ENCODE assay signal across 27 cellular contexts in the genomic region with DNA sequence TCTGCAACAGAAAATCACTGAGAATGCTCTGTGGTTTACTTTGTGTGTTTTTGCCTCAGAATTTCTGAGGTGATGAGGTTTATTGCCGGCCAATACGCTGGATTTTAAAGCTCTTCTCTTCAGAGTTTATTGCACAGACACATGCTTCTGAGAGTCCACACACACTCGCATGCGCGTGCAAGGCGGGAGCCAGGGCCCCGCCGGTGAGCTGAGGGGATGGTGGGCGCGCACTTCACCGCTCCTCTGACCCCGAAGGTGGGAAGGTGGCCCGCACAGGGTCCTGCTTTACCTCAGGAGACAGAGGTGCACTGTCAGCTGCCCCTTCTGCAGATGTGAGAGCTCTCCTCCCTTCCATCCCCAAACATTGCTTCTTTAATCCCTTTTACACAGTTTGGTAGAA.
"Had no signal": no experiment of that assay in that cellular context is flagged by ENCODE, and none has a peak within 500 bp of the region (broad histone marks: within the 10 kb centered on the region; RNA-seq: fewer than 3 reads in every experiment).

No MANE protein-coding gene starts in this region.

- H3K36me3 Mint-ChIP-seq: natural killer cell; stimulated activated effector memory CD8-positive, alpha-beta T cell treated with anti-CD3 and anti-CD28 coated beads, Interleukin-12 subunit alpha, Interleukin-12 subunit beta, amount 100 ng/mL, for 72 hours; stimulated activated naive B cell treated with anti-CD40 and anti-IgM and Interleukin-4, amounts not matched to agents 10 μg/mL and 1 μg/mL and 100 μg/mL, for 72 hours had no signal

- H3K4me1 Mint-ChIP-seq: natural killer cell; stimulated activated effector memory CD8-positive, alpha-beta T cell treated with anti-CD3 and anti-CD28 coated beads, Interleukin-12 subunit alpha, Interleukin-12 subunit beta, amount 100 ng/mL, for 72 hours; stimulated activated naive B cell treated with anti-CD40 and anti-IgM and Interleukin-4, amounts not matched to agents 10 μg/mL and 1 μg/mL and 100 μg/mL, for 72 hours had no signal

- H3K79me2 ChIP-seq: parathyroid adenoma had no signal

- H3K27ac ChIP-seq: ovary, parathyroid adenoma, psoas muscle, right lobe of liver, sigmoid colon, stomach, thoracic aorta, thyroid gland, tibial nerve, upper lobe of left lung, vagina had no signal

- H3K4me3 Mint-ChIP-seq: natural killer cell; nephron; stimulated activated effector memory CD8-positive, alpha-beta T cell treated with anti-CD3 and anti-CD28 coated beads, Interleukin-12 subunit alpha, Interleukin-12 subunit beta, amount 100 ng/mL, for 72 hours; stimulated activated naive B cell treated with anti-CD40 and anti-IgM and Interleukin-4, amounts not matched to agents 10 μg/mL and 1 μg/mL and 100 μg/mL, for 72 hours; stimulated activated naive CD8-positive, alpha-beta T cell treated with anti-CD3 and anti-CD28 coated beads, Interleukin-15, Interleukin-2, amounts not matched to agents 100 ng/mL and 50 ng/mL, for 24 hours had no signal

- H3K9me3 Mint-ChIP-seq: natural killer cell; nephron; stimulated activated effector memory CD8-positive, alpha-beta T cell treated with anti-CD3 and anti-CD28 coated beads, Interleukin-12 subunit alpha, Interleukin-12 subunit beta, amount 100 ng/mL, for 72 hours; stimulated activated naive B cell treated with anti-CD40 and anti-IgM and Interleukin-4, amounts not matched to agents 10 μg/mL and 1 μg/mL and 100 μg/mL, for 72 hours; stimulated activated naive CD8-positive, alpha-beta T cell treated with anti-CD3 and anti-CD28 coated beads, Interleukin-15, Interleukin-2, amounts not matched to agents 100 ng/mL and 50 ng/mL, for 24 hours had no signal

- H3K4me1 ChIP-seq: parathyroid adenoma, psoas muscle, right lobe of liver, sigmoid colon, stomach, thyroid gland, tibial nerve, upper lobe of left lung, vagina had no signal

- H3K27me3 ChIP-seq: ovary, right lobe of liver, sigmoid colon, stomach, thyroid gland, tibial nerve, upper lobe of left lung, vagina had no signal

- H2AFZ ChIP-seq: parathyroid adenoma had no signal

- H3K9me3 ChIP-seq: ovary, psoas muscle, right lobe of liver, sigmoid colon, stomach, thoracic aorta, thyroid gland, tibial nerve, upper lobe of left lung, vagina had no signal

- ATAC-seq: natural killer cell; psoas muscle; right cardiac atrium; right lobe of liver; stimulated activated effector memory CD8-positive, alpha-beta T cell treated with anti-CD3 and anti-CD28 coated beads, Interleukin-12 subunit alpha, Interleukin-12 subunit beta, amount 100 ng/mL, for 72 hours; stimulated activated naive B cell treated with anti-CD40 and anti-IgM and Interleukin-4, amounts not matched to agents 10 μg/mL and 1 μg/mL and 100 μg/mL, for 72 hours had no signal

- H3K36me3 ChIP-seq: ovary, right lobe of liver, sigmoid colon, stomach, thoracic aorta, thyroid gland, tibial nerve, upper lobe of left lung, vagina had no signal

- H3K9ac ChIP-seq: parathyroid adenoma had no signal

- FAIRE-seq: small intestine, urothelium cell line had no signal

- H3K4me3 ChIP-seq: ovary, psoas muscle, right lobe of liver, sigmoid colon, stomach, thoracic aorta, thyroid gland, tibial nerve, upper lobe of left lung, vagina had no signal

- DNase-seq: natural killer cell; occipital lobe; ovary; posterior cingulate gyrus; psoas muscle; right cardiac atrium; right lobe of liver; sigmoid colon; small intestine; stimulated activated CD4-positive, alpha-beta T cell treated with anti-CD3 and anti-CD28 coated beads, Interleukin-15, amount 100 ng/mL, for 24 hours; stimulated activated CD4-positive, alpha-beta T cell treated with anti-CD3 and anti-CD28 coated beads, Interleukin-2, amount 100 ng/mL, for 24 hours; stimulated activated CD4-positive, alpha-beta T cell treated with anti-CD3 and anti-CD28 coated beads, Interleukin-2, amount 100 ng/mL, for 48 hours; stimulated activated CD4-positive, alpha-beta T cell treated with anti-CD3 and anti-CD28 coated beads, Interleukin-4, amount 100 ng/mL, for 24 hours; stimulated activated naive B cell treated with anti-CD40 and anti-IgM and Interleukin-4, amounts not matched to agents 10 μg/mL and 1 μg/mL and 100 μg/mL, for 72 hours; stimulated activated naive CD4-positive, alpha-beta T cell treated with Interleukin-2 at 50 U/mL for 16 hours; stomach; thyroid gland; trophoblast cell had no signal

- H3K27ac Mint-ChIP-seq: natural killer cell; nephron; stimulated activated effector memory CD8-positive, alpha-beta T cell treated with anti-CD3 and anti-CD28 coated beads, Interleukin-12 subunit alpha, Interleukin-12 subunit beta, amount 100 ng/mL, for 72 hours; stimulated activated naive B cell treated with anti-CD40 and anti-IgM and Interleukin-4, amounts not matched to agents 10 μg/mL and 1 μg/mL and 100 μg/mL, for 72 hours; stimulated activated naive CD8-positive, alpha-beta T cell treated with anti-CD3 and anti-CD28 coated beads, Interleukin-15, Interleukin-2, amounts not matched to agents 100 ng/mL and 50 ng/mL, for 24 hours had no signal
